Comparison of ENCODE assay signal across 24 cellular contexts in the genomic region with DNA sequence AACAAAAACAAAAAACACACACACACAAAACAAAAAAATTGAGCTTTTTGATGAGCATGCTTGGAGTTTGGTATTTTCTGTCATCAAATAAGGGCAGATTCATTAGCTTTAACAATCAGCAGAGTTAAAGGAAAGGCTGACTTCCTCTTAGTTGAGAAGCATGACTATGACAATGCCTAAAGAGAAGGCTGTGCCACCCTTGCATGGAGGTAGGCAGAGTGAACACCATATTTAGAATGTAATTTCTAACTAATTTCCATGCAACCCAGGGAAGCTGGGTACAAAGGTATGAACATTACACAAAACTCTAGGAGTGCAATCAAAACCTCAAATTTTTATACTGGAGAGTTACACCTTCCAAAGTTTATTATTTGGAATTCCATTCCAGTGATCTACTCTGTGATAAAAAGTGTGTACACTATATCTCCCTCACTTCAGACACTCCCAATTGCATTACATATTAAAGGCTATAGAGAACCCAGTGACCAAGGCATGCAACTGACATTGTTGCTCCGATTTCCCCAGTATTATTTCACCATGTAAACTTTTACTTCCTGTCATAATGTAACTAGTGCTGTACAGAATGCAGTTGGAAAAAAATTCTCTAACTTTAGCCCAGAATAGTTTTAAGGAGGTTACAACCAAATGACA.
"Had no signal": no experiment of that assay in that cellular context is flagged by ENCODE, and none has a peak within 500 bp of the region (broad histone marks: within the 10 kb centered on the region; RNA-seq: fewer than 3 reads in every experiment).

No MANE protein-coding gene starts in this region.

- DNase-seq: activated B cell treated with CpG ODN at 0.5 μM for 24 hours; activated CD4-positive, alpha-beta T cell treated with anti-CD3 and anti-CD28 coated beads for 36 hours; activated CD4-positive, alpha-beta T cell treated with anti-CD3 and anti-CD28 coated beads, Interleukin-2, amount 50 U/mL, for 48 hours; activated naive CD4-positive, alpha-beta T cell treated with Interleukin-2 at 50 U/mL for 16 hours; activated naive CD8-positive, alpha-beta T cell treated with anti-CD3 and anti-CD28 coated beads for 36 hours; activated T-cell treated with anti-CD3 and anti-CD28 coated beads, Interleukin-2, amount 50 U/mL, for 48 hours; colonic mucosa; dorsolateral prefrontal cortex; effector memory CD8-positive, alpha-beta T cell; hypothalamus; midbrain; ovary; psoas muscle; spleen; stimulated activated CD4-positive, alpha-beta T cell treated with anti-CD3 and anti-CD28 coated beads, Interleukin-4, amount 100 ng/mL, for 1 hour; stimulated activated naive CD4-positive, alpha-beta T cell treated with Interleukin-2 at 50 U/mL for 16 hours; upper lobe of left lung had no signal

- H3K27me3 ChIP-seq: breast epithelium, colonic mucosa, dorsolateral prefrontal cortex, gastroesophageal sphincter, neutrophil, ovary, right atrium auricular region, spleen, upper lobe of left lung had no signal

- H3K4me1 ChIP-seq: breast epithelium, colonic mucosa, gastroesophageal sphincter, psoas muscle, right atrium auricular region had no signal

- H3K27me3 Mint-ChIP-seq: activated B cell treated with CpG ODN at 0.5 μM for 24 hours; activated CD4-positive, alpha-beta T cell treated with anti-CD3 and anti-CD28 coated beads for 36 hours; activated naive CD8-positive, alpha-beta T cell treated with anti-CD3 and anti-CD28 coated beads for 36 hours; central memory CD8-positive, alpha-beta T cell; effector memory CD8-positive, alpha-beta T cell had no signal

- H3K27ac ChIP-seq: breast epithelium, colonic mucosa, dorsolateral prefrontal cortex, gastroesophageal sphincter, ovary, psoas muscle, right atrium auricular region, thoracic aorta, upper lobe of left lung had no signal

- H3K36me3 ChIP-seq: breast epithelium, colonic mucosa, neutrophil, ovary, right atrium auricular region, thoracic aorta had no signal

- H3K27ac Mint-ChIP-seq: activated B cell treated with CpG ODN at 0.5 μM for 24 hours; activated CD4-positive, alpha-beta T cell treated with anti-CD3 and anti-CD28 coated beads for 36 hours; activated naive CD8-positive, alpha-beta T cell treated with anti-CD3 and anti-CD28 coated beads for 36 hours; effector memory CD8-positive, alpha-beta T cell; nephron had no signal

- H3K9me3 Mint-ChIP-seq: activated B cell treated with CpG ODN at 0.5 μM for 24 hours; activated naive CD8-positive, alpha-beta T cell treated with anti-CD3 and anti-CD28 coated beads for 36 hours; central memory CD8-positive, alpha-beta T cell; effector memory CD8-positive, alpha-beta T cell; nephron had no signal

- H3K4me3 Mint-ChIP-seq: activated B cell treated with CpG ODN at 0.5 μM for 24 hours; activated CD4-positive, alpha-beta T cell treated with anti-CD3 and anti-CD28 coated beads for 36 hours; activated naive CD8-positive, alpha-beta T cell treated with anti-CD3 and anti-CD28 coated beads for 36 hours; central memory CD8-positive, alpha-beta T cell; effector memory CD8-positive, alpha-beta T cell; nephron had no signal

- H3K4me1 Mint-ChIP-seq: nephron had no signal

- H3K9me3 ChIP-seq: breast epithelium, colonic mucosa, gastroesophageal sphincter, neutrophil, ovary, psoas muscle, right atrium auricular region, spleen, thoracic aorta, upper lobe of left lung had no signal

- ATAC-seq: activated CD4-positive, alpha-beta T cell treated with anti-CD3 and anti-CD28 coated beads for 36 hours; effector memory CD8-positive, alpha-beta T cell; gastroesophageal sphincter; psoas muscle had no signal

- H3K4me3 ChIP-seq: breast epithelium, colonic mucosa, dorsolateral prefrontal cortex, gastroesophageal sphincter, ovary, psoas muscle, right atrium auricular region, spleen, thoracic aorta, upper lobe of left lung had no signal
